8 cellular contexts compared by ENCODE assay signal in genomic region chr2:17753803-17754663, GRCh38. TPM values are rescaled to one million over a fixed set of nuclear protein-coding genes. Genes with fewer than 3 reads are reported as not detected.
DNase-seq lines count a peak whose midpoint lies in the region; ATAC-seq and TF ChIP-seq lines count a peak whose summit lies in the region.

A gene with protein sequence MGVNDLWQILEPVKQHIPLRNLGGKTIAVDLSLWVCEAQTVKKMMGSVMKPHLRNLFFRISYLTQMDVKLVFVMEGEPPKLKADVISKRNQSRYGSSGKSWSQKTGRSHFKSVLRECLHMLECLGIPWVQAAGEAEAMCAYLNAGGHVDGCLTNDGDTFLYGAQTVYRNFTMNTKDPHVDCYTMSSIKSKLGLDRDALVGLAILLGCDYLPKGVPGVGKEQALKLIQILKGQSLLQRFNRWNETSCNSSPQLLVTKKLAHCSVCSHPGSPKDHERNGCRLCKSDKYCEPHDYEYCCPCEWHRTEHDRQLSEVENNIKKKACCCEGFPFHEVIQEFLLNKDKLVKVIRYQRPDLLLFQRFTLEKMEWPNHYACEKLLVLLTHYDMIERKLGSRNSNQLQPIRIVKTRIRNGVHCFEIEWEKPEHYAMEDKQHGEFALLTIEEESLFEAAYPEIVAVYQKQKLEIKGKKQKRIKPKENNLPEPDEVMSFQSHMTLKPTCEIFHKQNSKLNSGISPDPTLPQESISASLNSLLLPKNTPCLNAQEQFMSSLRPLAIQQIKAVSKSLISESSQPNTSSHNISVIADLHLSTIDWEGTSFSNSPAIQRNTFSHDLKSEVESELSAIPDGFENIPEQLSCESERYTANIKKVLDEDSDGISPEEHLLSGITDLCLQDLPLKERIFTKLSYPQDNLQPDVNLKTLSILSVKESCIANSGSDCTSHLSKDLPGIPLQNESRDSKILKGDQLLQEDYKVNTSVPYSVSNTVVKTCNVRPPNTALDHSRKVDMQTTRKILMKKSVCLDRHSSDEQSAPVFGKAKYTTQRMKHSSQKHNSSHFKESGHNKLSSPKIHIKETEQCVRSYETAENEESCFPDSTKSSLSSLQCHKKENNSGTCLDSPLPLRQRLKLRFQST (plus strand): TSS chr2:17754138. CDS start chr2:17759944, 5,806 bp downstream.
Gene SMC6 (minus strand): TSS chr2:17753810. CDS start chr2:17745946, 7,864 bp downstream.

- H2AFZ ChIP-seq in OCI-LY1 (ENCODE audit: low read length): no peak within 1 kb of the TSS

- H3F3A ChIP-seq in OCI-LY1 (ENCODE audit: insufficient read depth, low read length): no peaks in the 10 kb centered on the region

- H3K79me2 ChIP-seq in OCI-LY1 (ENCODE audit: insufficient read depth, low read length): peaks cover 83% of the 10 kb centered on the region

- no peaks in the 10 kb centered on the region for H3K9me2 ChIP-seq in OCI-LY1 (ENCODE audit: low read depth, low read length)

- peak within 1 kb of the TSS; percentile 98 for H3K4me3 ChIP-seq in OCI-LY1 (ENCODE audit: low read depth, low read length, poor library complexity, severe bottlenecking)
- H3K4me3 ChIP-seq in mesodermal cell (ENCODE audit: extremely low read depth, insufficient read depth, low read length, poor library complexity, severe bottlenecking): peak within 1 kb of the TSS; percentile 78

- no peaks in the 10 kb centered on the region for H3K9me3 ChIP-seq in OCI-LY1 (ENCODE audit: low read length)
- no peaks in the 10 kb centered on the region for H3K9me3 ChIP-seq in mesodermal cell (ENCODE audit: control insufficient read depth, low read length)

- peak; percentile 99 for DNase-seq in DMS 273 (lab: John Stamatoyannopoulos, UW; ENCODE audit: unreplicated experiment)
- peak; percentile 85 for DNase-seq in HuH-7 (ENCODE audit: low spot score)
- peak; percentile 88 for DNase-seq in activated CD8-positive, alpha-beta memory T cell treated with anti-CD3 and anti-CD28 coated beads, Interleukin-2, amount 50 U/mL, for 4 hours
- peak; percentile 89 for DNase-seq in stimulated activated CD8-positive, alpha-beta memory T cell treated with anti-CD3 and anti-CD28 coated beads, Interleukin-15, amount 100 ng/mL, for 24 hours (ENCODE audit: low read depth)

- peak; percentile 69 for ATAC-seq in GM21526 (IDR thresholded peaks at IDR 0.05; ENCODE audit: low FRiP score, unreplicated experiment)

- no peaks in the 10 kb centered on the region for H3K27me3 ChIP-seq in OCI-LY1 (ENCODE audit: insufficient read depth, low read length)

- peaks cover 5% of the 10 kb centered on the region; the same call in 1 of the 2 replicates for H3K36me3 ChIP-seq in OCI-LY1 (ENCODE audit: insufficient read depth, low read length)
- no peaks in the 10 kb centered on the region for H3K36me3 ChIP-seq in mesodermal cell (ENCODE audit: control insufficient read depth, insufficient read depth, low read length)

- no peaks in the 10 kb centered on the region; the same call in 1 of the 2 replicates for H4K20me1 ChIP-seq in OCI-LY1 (ENCODE audit: insufficient read depth, low read length)

- WGBS in mesodermal cell (ENCODE audit: insufficient coverage in 2 of 2), 2 experiments: 0% methylated on average over 45 to 66 of the region's 76 CpGs

- peaks cover 54% of the 10 kb centered on the region for H3K4me1 ChIP-seq in OCI-LY1 (ENCODE audit: insufficient read depth, low read length, severe bottlenecking)
- no peaks in the 10 kb centered on the region for H3K4me1 ChIP-seq in mesodermal cell (ENCODE audit: control insufficient read depth, insufficient read depth, low read length, poor library complexity, severe bottlenecking)

- H3K27ac ChIP-seq in OCI-LY1 (ENCODE audit: low read depth, low read length, poor library complexity, severe bottlenecking) (peak within 1 kb of the TSS; percentile 83), mesodermal cell (ENCODE audit: low read depth, low read length, severe bottlenecking) (peak within 1 kb of the TSS; percentile 98)

- no peak for TF ChIP-seq CTCF in OCI-LY1 (IDR thresholded peaks at IDR 0.05; ENCODE audit: low read length)

- in situ Hi-C loops in endometrial microvascular endothelial cells (cut with HindIII; ENCODE audit: inconsistent ontology term, low pct_unique_long_range_greater_than_20kb, low sequenced_read_pairs): no loop called here

- peak within 1 kb of the TSS; percentile 85 for H3K4me2 ChIP-seq in OCI-LY1 (ENCODE audit: low read length)

- H3K9ac ChIP-seq in OCI-LY1 (ENCODE audit: low read length): peak within 1 kb of the TSS; percentile 95

RNA-seq across cellular contexts. Expression of the first gene that starts in this region (rescaled TPM):
- total RNA-seq in endometrial microvascular endothelial cells (ENCODE audit: inconsistent ontology term): 19.9 TPM
- 8.7 TPM for polyA plus RNA-seq in mesodermal cell (2013, experiment 1 of 2)
- polyA plus RNA-seq in mesodermal cell (2013, experiment 2 of 2): 11.1 TPM

RNA-seq across cellular contexts. Expression of gene SMC6, which starts in this region (rescaled TPM):
- total RNA-seq in endometrial microvascular endothelial cells (ENCODE audit: inconsistent ontology term): 17.2 TPM
- 24.0 TPM for polyA plus RNA-seq in mesodermal cell (2013, experiment 1 of 2)
- 30.3 TPM for polyA plus RNA-seq in mesodermal cell (2013, experiment 2 of 2)

Comparison
In these comparisons a context has a peak if more than half of its experiments do, and no peak if none do; other contexts are left out.
1. Peak in every context shown above with its lines: DNase-seq, ATAC-seq, H3K4me3 ChIP-seq and H3K27ac ChIP-seq.